1 cellular context compared by ENCODE assay signal in the genomic region with DNA sequence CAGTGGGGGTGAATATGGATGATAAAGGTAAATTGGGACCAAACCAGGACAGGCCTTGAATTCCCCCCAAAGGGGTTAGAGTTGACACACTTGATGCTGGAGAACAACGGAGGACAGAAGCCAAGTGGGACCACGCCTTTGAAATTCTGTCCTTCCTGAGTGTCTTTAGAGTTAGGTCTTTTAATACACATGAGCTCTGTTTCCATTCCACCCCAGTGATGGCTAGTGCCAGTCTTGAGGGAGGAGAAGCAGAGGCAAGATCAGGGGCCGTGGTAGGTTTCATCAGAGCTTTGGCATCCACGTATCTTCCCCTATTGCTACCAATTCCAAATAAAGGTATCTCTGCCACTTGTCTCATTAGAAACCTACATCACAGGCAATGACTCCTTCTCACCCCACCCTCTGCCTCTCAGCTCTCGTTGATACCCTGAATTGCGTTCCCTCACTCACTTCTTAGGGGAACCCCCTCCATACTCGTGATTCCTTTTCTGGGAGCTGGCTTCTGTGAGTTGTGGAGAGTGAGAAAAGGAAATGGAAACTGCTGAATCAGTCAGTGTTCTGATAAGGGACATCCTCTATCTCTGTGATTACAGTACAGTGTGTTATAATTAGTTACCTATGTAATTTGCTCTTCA.
TF ChIP-seq lines count a peak whose summit lies in the region.

No MANE protein-coding gene starts in this region.

TF ChIP-seq in H1, 55 proteins besides CTCF, POLR2A, EP300 and RAD21:
- TF ChIP-seq CHD2 (IDR thresholded peaks at IDR 0.05; ENCODE audit: low read length) (no peak), CBX5 (IDR thresholded peaks at IDR 0.05; ENCODE audit: low read depth, low read length) (no peak), GTF2F1 (IDR thresholded peaks at IDR 0.05; ENCODE audit: borderline replicate concordance, low read depth, low read length) (no peak)
- TF ChIP-seq, protein P1, sequence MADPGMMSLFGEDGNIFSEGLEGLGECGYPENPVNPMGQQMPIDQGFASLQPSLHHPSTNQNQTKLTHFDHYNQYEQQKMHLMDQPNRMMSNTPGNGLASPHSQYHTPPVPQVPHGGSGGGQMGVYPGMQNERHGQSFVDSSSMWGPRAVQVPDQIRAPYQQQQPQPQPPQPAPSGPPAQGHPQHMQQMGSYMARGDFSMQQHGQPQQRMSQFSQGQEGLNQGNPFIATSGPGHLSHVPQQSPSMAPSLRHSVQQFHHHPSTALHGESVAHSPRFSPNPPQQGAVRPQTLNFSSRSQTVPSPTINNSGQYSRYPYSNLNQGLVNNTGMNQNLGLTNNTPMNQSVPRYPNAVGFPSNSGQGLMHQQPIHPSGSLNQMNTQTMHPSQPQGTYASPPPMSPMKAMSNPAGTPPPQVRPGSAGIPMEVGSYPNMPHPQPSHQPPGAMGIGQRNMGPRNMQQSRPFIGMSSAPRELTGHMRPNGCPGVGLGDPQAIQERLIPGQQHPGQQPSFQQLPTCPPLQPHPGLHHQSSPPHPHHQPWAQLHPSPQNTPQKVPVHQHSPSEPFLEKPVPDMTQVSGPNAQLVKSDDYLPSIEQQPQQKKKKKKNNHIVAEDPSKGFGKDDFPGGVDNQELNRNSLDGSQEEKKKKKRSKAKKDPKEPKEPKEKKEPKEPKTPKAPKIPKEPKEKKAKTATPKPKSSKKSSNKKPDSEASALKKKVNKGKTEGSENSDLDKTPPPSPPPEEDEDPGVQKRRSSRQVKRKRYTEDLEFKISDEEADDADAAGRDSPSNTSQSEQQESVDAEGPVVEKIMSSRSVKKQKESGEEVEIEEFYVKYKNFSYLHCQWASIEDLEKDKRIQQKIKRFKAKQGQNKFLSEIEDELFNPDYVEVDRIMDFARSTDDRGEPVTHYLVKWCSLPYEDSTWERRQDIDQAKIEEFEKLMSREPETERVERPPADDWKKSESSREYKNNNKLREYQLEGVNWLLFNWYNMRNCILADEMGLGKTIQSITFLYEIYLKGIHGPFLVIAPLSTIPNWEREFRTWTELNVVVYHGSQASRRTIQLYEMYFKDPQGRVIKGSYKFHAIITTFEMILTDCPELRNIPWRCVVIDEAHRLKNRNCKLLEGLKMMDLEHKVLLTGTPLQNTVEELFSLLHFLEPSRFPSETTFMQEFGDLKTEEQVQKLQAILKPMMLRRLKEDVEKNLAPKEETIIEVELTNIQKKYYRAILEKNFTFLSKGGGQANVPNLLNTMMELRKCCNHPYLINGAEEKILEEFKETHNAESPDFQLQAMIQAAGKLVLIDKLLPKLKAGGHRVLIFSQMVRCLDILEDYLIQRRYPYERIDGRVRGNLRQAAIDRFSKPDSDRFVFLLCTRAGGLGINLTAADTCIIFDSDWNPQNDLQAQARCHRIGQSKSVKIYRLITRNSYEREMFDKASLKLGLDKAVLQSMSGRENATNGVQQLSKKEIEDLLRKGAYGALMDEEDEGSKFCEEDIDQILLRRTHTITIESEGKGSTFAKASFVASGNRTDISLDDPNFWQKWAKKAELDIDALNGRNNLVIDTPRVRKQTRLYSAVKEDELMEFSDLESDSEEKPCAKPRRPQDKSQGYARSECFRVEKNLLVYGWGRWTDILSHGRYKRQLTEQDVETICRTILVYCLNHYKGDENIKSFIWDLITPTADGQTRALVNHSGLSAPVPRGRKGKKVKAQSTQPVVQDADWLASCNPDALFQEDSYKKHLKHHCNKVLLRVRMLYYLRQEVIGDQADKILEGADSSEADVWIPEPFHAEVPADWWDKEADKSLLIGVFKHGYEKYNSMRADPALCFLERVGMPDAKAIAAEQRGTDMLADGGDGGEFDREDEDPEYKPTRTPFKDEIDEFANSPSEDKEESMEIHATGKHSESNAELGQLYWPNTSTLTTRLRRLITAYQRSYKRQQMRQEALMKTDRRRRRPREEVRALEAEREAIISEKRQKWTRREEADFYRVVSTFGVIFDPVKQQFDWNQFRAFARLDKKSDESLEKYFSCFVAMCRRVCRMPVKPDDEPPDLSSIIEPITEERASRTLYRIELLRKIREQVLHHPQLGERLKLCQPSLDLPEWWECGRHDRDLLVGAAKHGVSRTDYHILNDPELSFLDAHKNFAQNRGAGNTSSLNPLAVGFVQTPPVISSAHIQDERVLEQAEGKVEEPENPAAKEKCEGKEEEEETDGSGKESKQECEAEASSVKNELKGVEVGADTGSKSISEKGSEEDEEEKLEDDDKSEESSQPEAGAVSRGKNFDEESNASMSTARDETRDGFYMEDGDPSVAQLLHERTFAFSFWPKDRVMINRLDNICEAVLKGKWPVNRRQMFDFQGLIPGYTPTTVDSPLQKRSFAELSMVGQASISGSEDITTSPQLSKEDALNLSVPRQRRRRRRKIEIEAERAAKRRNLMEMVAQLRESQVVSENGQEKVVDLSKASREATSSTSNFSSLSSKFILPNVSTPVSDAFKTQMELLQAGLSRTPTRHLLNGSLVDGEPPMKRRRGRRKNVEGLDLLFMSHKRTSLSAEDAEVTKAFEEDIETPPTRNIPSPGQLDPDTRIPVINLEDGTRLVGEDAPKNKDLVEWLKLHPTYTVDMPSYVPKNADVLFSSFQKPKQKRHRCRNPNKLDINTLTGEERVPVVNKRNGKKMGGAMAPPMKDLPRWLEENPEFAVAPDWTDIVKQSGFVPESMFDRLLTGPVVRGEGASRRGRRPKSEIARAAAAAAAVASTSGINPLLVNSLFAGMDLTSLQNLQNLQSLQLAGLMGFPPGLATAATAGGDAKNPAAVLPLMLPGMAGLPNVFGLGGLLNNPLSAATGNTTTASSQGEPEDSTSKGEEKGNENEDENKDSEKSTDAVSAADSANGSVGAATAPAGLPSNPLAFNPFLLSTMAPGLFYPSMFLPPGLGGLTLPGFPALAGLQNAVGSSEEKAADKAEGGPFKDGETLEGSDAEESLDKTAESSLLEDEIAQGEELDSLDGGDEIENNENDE (IDR thresholded peaks at IDR 0.05; ENCODE audit: insufficient replicate concordance, low read length): no peak
- TF ChIP-seq, protein P2, sequence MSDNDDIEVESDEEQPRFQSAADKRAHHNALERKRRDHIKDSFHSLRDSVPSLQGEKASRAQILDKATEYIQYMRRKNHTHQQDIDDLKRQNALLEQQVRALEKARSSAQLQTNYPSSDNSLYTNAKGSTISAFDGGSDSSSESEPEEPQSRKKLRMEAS (IDR thresholded peaks at IDR 0.05): no peak
